Comparison of ENCODE assay signal across 1 cellular context in genomic region chrX:11423362-11423818, GRCh38.
TF ChIP-seq lines count a peak whose summit lies in the region.

No MANE protein-coding gene starts in this region.

TF ChIP-seq in K562, 482 proteins besides CTCF, POLR2A, EP300 and RAD21 (continued from another document and continues in another):
- TF ChIP-seq U2AF2 (optimal IDR thresholded peaks at IDR 0.05; ENCODE audit: low read depth, low read length): no peak
- peak in 1 of 2 experiments; percentile 24; a peak in 1 of 3 replicates for TF ChIP-seq CBX3 (IDR thresholded peaks at IDR 0.05; ENCODE audit: borderline replicate concordance in 1 of 2, low read length in 2 of 2)
- peak; percentile 70; the same call in 1 of the 2 replicates for TF ChIP-seq LCOR (CRISPR knock-in tag; IDR thresholded peaks at IDR 0.05)
- peak; percentile 74 for TF ChIP-seq CBFA2T3 (IDR thresholded peaks at IDR 0.05)
- peak; percentile 15; the same call in 1 of the 2 replicates for TF ChIP-seq GATA2 (CRISPR knock-in tag; IDR thresholded peaks at IDR 0.05)
- TF ChIP-seq, protein P1, sequence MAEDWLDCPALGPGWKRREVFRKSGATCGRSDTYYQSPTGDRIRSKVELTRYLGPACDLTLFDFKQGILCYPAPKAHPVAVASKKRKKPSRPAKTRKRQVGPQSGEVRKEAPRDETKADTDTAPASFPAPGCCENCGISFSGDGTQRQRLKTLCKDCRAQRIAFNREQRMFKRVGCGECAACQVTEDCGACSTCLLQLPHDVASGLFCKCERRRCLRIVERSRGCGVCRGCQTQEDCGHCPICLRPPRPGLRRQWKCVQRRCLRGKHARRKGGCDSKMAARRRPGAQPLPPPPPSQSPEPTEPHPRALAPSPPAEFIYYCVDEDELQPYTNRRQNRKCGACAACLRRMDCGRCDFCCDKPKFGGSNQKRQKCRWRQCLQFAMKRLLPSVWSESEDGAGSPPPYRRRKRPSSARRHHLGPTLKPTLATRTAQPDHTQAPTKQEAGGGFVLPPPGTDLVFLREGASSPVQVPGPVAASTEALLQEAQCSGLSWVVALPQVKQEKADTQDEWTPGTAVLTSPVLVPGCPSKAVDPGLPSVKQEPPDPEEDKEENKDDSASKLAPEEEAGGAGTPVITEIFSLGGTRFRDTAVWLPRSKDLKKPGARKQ (CRISPR knock-in tag; IDR thresholded peaks at IDR 0.05): no peak
- no peak for TF ChIP-seq XRCC5 (IDR thresholded peaks at IDR 0.05; ENCODE audit: low read depth, low read length)
- TF ChIP-seq MLLT1 (IDR thresholded peaks at IDR 0.05): peak in 1 of 2 experiments; percentile 90; a peak in 2 of 4 replicates
- TF ChIP-seq, protein P2, sequence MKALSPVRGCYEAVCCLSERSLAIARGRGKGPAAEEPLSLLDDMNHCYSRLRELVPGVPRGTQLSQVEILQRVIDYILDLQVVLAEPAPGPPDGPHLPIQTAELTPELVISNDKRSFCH (CRISPR knock-in tag; IDR thresholded peaks at IDR 0.05): no peak
- TF ChIP-seq, protein P2 (tag; IDR thresholded peaks at IDR 0.05): peak; percentile 64
- TF ChIP-seq JUND (IDR thresholded peaks at IDR 0.05; ENCODE audit: borderline replicate concordance, low read depth, low read length): peak; percentile 91
- TF ChIP-seq JUND (tag; IDR thresholded peaks at IDR 0.05; ENCODE audit: borderline replicate concordance, low read depth, low read length): peak; percentile 86; the same call in 2 of the 3 replicates
- TF ChIP-seq CEBPG (CRISPR knock-in tag; IDR thresholded peaks at IDR 0.05): no peak
- TF ChIP-seq CEBPG (tag; conservative IDR thresholded peaks at IDR 0.05 in 1 of 2, IDR thresholded peaks at IDR 0.05 in 1 of 2): no peak; a peak in 1 of 4 replicates
- no peak for TF ChIP-seq COPS2 (conservative IDR thresholded peaks at IDR 0.05)
- TF ChIP-seq POLR2B (IDR thresholded peaks at IDR 0.05; ENCODE audit: low read depth, partially characterized antibody): peak; percentile 62
- TF ChIP-seq NFE2 (IDR thresholded peaks at IDR 0.05; ENCODE audit: low read depth): peak; percentile 48; the same call in 1 of the 2 replicates
- TF ChIP-seq TCF3 (CRISPR knock-in tag; IDR thresholded peaks at IDR 0.05): peak; percentile 67
- TF ChIP-seq CXXC5 (CRISPR knock-in tag; IDR thresholded peaks at IDR 0.05): peak; percentile 44
- no peak for TF ChIP-seq ZNF3 (CRISPR knock-in tag; IDR thresholded peaks at IDR 0.05)
- TF ChIP-seq GABPB2 (CRISPR knock-in tag; conservative IDR thresholded peaks at IDR 0.05): no peak
- no peak for TF ChIP-seq KAT2B (IDR thresholded peaks at IDR 0.05; ENCODE audit: low read depth, low read length)
- peak; percentile 81 for TF ChIP-seq CREB1 (IDR thresholded peaks at IDR 0.05)
- peak; percentile 88 for TF ChIP-seq CREB1 (CRISPR knock-in tag; IDR thresholded peaks at IDR 0.05)
- peak; percentile 95 for TF ChIP-seq CREM (IDR thresholded peaks at IDR 0.05; ENCODE audit: low read depth)
- TF ChIP-seq PTRF (tag; IDR thresholded peaks at IDR 0.05): no peak
- TF ChIP-seq NFIX (CRISPR knock-in tag; IDR thresholded peaks at IDR 0.05; ENCODE audit: low read depth): no peak
- TF ChIP-seq KLF10 (CRISPR knock-in tag; IDR thresholded peaks at IDR 0.05): no peak
- TF ChIP-seq, protein P3, sequence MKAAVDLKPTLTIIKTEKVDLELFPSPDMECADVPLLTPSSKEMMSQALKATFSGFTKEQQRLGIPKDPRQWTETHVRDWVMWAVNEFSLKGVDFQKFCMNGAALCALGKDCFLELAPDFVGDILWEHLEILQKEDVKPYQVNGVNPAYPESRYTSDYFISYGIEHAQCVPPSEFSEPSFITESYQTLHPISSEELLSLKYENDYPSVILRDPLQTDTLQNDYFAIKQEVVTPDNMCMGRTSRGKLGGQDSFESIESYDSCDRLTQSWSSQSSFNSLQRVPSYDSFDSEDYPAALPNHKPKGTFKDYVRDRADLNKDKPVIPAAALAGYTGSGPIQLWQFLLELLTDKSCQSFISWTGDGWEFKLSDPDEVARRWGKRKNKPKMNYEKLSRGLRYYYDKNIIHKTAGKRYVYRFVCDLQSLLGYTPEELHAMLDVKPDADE (conservative IDR thresholded peaks at IDR 0.05; ENCODE audit: control insufficient read depth, low read depth, low read length): 0 out of 2 replicates have a peak, but pooled peaks have one; percentile 50
- peak; percentile 57; the same call in 1 of the 2 replicates for TF ChIP-seq GATAD2B (IDR thresholded peaks at IDR 0.05; ENCODE audit: borderline replicate concordance)
- TF ChIP-seq DMBX1 (CRISPR knock-in tag; IDR thresholded peaks at IDR 0.05; ENCODE audit: borderline replicate concordance): peak; percentile 75; the same call in 1 of the 2 replicates
- TF ChIP-seq PHF21A (IDR thresholded peaks at IDR 0.05; ENCODE audit: borderline replicate concordance, low read depth): no peak
- TF ChIP-seq, protein P4, sequence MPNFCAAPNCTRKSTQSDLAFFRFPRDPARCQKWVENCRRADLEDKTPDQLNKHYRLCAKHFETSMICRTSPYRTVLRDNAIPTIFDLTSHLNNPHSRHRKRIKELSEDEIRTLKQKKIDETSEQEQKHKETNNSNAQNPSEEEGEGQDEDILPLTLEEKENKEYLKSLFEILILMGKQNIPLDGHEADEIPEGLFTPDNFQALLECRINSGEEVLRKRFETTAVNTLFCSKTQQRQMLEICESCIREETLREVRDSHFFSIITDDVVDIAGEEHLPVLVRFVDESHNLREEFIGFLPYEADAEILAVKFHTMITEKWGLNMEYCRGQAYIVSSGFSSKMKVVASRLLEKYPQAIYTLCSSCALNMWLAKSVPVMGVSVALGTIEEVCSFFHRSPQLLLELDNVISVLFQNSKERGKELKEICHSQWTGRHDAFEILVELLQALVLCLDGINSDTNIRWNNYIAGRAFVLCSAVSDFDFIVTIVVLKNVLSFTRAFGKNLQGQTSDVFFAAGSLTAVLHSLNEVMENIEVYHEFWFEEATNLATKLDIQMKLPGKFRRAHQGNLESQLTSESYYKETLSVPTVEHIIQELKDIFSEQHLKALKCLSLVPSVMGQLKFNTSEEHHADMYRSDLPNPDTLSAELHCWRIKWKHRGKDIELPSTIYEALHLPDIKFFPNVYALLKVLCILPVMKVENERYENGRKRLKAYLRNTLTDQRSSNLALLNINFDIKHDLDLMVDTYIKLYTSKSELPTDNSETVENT (CRISPR knock-in tag; IDR thresholded peaks at IDR 0.05): no peak
- no peak for TF ChIP-seq CCNT2 (IDR thresholded peaks at IDR 0.05; ENCODE audit: borderline replicate concordance, extremely low read depth, insufficient read length, low read depth, low read length)
- no peak for TF ChIP-seq ZNF785 (CRISPR knock-in tag; IDR thresholded peaks at IDR 0.05)
- no peak for TF ChIP-seq IFI16 (CRISPR knock-in tag; IDR thresholded peaks at IDR 0.05)
- no peak for TF ChIP-seq ZNF609 (CRISPR knock-in tag; IDR thresholded peaks at IDR 0.05; ENCODE audit: borderline replicate concordance)
- no peak for TF ChIP-seq ZNF75A (CRISPR knock-in tag; IDR thresholded peaks at IDR 0.05)
- no peak for TF ChIP-seq MCM2 (IDR thresholded peaks at IDR 0.05; ENCODE audit: low read depth)
- TF ChIP-seq BCL6 (CRISPR knock-in tag; IDR thresholded peaks at IDR 0.05): no peak
- peak; percentile 78 for TF ChIP-seq SMARCA4 (IDR thresholded peaks at IDR 0.05)
- TF ChIP-seq ZNF644 (tag; IDR thresholded peaks at IDR 0.05; ENCODE audit: low read depth): peak; percentile 84; the same call in 1 of the 2 replicates
- no peak for TF ChIP-seq ZNF449 (CRISPR knock-in tag; IDR thresholded peaks at IDR 0.05)
- no peak for TF ChIP-seq ZNF23 (CRISPR knock-in tag; IDR thresholded peaks at IDR 0.05)
- TF ChIP-seq TCFL5 (CRISPR knock-in tag; conservative IDR thresholded peaks at IDR 0.05): no peak
- no peak for TF ChIP-seq L3MBTL2 (IDR thresholded peaks at IDR 0.05)
- TF ChIP-seq STAG1 (CRISPR knock-in tag; IDR thresholded peaks at IDR 0.05; ENCODE audit: borderline replicate concordance): no peak
- TF ChIP-seq MYBL2 (IDR thresholded peaks at IDR 0.05; ENCODE audit: low read depth): no peak
- no peak for TF ChIP-seq MYBL2 (CRISPR knock-in tag; IDR thresholded peaks at IDR 0.05; ENCODE audit: borderline replicate concordance)
- no peak for TF ChIP-seq RFX7 (CRISPR knock-in tag; IDR thresholded peaks at IDR 0.05)
- TF ChIP-seq, protein P5, sequence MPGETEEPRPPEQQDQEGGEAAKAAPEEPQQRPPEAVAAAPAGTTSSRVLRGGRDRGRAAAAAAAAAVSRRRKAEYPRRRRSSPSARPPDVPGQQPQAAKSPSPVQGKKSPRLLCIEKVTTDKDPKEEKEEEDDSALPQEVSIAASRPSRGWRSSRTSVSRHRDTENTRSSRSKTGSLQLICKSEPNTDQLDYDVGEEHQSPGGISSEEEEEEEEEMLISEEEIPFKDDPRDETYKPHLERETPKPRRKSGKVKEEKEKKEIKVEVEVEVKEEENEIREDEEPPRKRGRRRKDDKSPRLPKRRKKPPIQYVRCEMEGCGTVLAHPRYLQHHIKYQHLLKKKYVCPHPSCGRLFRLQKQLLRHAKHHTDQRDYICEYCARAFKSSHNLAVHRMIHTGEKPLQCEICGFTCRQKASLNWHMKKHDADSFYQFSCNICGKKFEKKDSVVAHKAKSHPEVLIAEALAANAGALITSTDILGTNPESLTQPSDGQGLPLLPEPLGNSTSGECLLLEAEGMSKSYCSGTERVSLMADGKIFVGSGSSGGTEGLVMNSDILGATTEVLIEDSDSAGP (CRISPR knock-in tag; IDR thresholded peaks at IDR 0.05): no peak
- peak; percentile 68; the same call in 1 of the 2 replicates for TF ChIP-seq RUNX1 (IDR thresholded peaks at IDR 0.05; ENCODE audit: low read depth)
- TF ChIP-seq NONO (IDR thresholded peaks at IDR 0.05; ENCODE audit: low read depth in 2 of 2, low read length in 1 of 2): no peak
- TF ChIP-seq ZNF146 (CRISPR knock-in tag; IDR thresholded peaks at IDR 0.05; ENCODE audit: unreplicated experiment): no peak
- TF ChIP-seq ZNF586 (CRISPR knock-in tag; conservative IDR thresholded peaks at IDR 0.05): no peak
- peak; percentile 83; the same call in 1 of the 2 replicates for TF ChIP-seq MYNN (IDR thresholded peaks at IDR 0.05)
- no peak for TF ChIP-seq MYNN (CRISPR knock-in tag; IDR thresholded peaks at IDR 0.05)
- TF ChIP-seq ILF3 (IDR thresholded peaks at IDR 0.05; ENCODE audit: borderline replicate concordance): no peak
- TF ChIP-seq HCFC1 (IDR thresholded peaks at IDR 0.05; ENCODE audit: low read depth, low read length): no peak
- TF ChIP-seq FOXA3 (CRISPR knock-in tag; conservative IDR thresholded peaks at IDR 0.05 in 1 of 2, IDR thresholded peaks at IDR 0.05 in 1 of 2): 0 out of 4 replicates have a peak, but pooled peaks of 1 of the 2 experiments have one; percentile 41
- TF ChIP-seq FOXJ3 (CRISPR knock-in tag; IDR thresholded peaks at IDR 0.05): no peak
- TF ChIP-seq PML (IDR thresholded peaks at IDR 0.05; ENCODE audit: low read length): 0 out of 2 replicates have a peak, but pooled peaks have one; percentile 43
- no peak for TF ChIP-seq YBX1 (IDR thresholded peaks at IDR 0.05)
